1 cellular context compared by ENCODE assay signal in genomic region chr11:776459-777287, GRCh38.
TF ChIP-seq lines count a peak whose summit lies in the region.

No MANE protein-coding gene starts in this region.

TF ChIP-seq in liver, 16 proteins besides CTCF, POLR2A, EP300 and RAD21 (continued from another document):
- TF ChIP-seq YY1 (IDR thresholded peaks at IDR 0.05): no peak
- TF ChIP-seq HNF4G (IDR thresholded peaks at IDR 0.05): no peak
- TF ChIP-seq SP1 (IDR thresholded peaks at IDR 0.05): no peak
